ENCODE assay signal across 8 cellular contexts in the genomic region with DNA sequence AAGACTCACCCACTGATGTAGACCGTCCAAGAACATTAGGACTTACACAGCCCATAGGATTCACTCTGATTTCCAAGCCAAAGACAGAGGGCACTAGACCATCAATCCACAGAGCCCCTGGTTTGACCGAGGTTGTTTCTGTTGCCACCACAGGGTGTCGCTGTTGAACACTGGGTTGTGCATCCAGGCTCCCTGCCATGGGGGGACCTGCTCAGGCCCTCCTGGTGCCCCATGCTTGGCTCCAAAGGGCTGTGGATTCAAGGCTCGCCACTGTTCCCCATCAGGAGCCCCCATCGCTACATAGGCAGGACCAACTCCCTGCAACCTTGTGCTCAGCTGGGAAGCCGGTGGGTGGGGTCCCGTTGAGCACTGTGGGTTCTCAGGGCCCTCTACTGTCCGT.
DNase-seq lines count a peak whose midpoint lies in the region; ATAC-seq and TF ChIP-seq lines count a peak whose summit lies in the region.

No MANE protein-coding gene starts in this region.

- H3K36me3 Mint-ChIP-seq in activated naive CD8-positive, alpha-beta T cell treated with anti-CD3 and anti-CD28 coated beads for 36 hours: no peaks in the 10 kb centered on the region
- no peaks in the 10 kb centered on the region for H3K36me3 Mint-ChIP-seq in natural killer cell

- DNase-seq in DND-41: peak; percentile 10
- DNase-seq in HFF-Myc (ENCODE audit: extremely low read depth, low read depth): no peak
- peak; percentile 41 for DNase-seq in activated naive CD8-positive, alpha-beta T cell treated with anti-CD3 and anti-CD28 coated beads for 36 hours
- DNase-seq in right lobe of liver: peak; percentile 45 to 74 (median 69)
- DNase-seq in NCI-H774 (lab: John Stamatoyannopoulos, UW): no peak
- DNase-seq in T1000 (lab: John Stamatoyannopoulos, UW): no peak
- DNase-seq in natural killer cell: no peak

- H3K27me3 Mint-ChIP-seq in activated naive CD8-positive, alpha-beta T cell treated with anti-CD3 and anti-CD28 coated beads for 36 hours: peaks cover 4% of the 10 kb centered on the region
- peaks cover 0 to 7% of the 10 kb centered on the region in 2 donors for H3K27me3 Mint-ChIP-seq in natural killer cell (ENCODE audit: low read depth in 2 of 2)

- ATAC-seq in DND-41 (ENCODE audit: insufficient read depth, low read depth) (no peak), right lobe of liver (peak; percentile 87 to 94 (median 88)), natural killer cell (no peak), esophagus mucosa (no peak)

- no peaks in the 10 kb centered on the region for H3K36me3 ChIP-seq in DND-41 (ENCODE audit: insufficient read depth, low read length)
- H3K36me3 ChIP-seq in right lobe of liver: no peaks in the 10 kb centered on the region

- H3K9ac ChIP-seq in DND-41 (ENCODE audit: low read depth, low read length): no peak overlapping the region

- 48% methylated on average over 5 of the region's 8 CpGs for WGBS in right lobe of liver (ENCODE audit: insufficient coverage, low coverage, low lambda C conversion rate, missing lambda C conversion rate)

- TF ChIP-seq POLR2A in right lobe of liver (IDR thresholded peaks at IDR 0.05): no peak

- H3K79me2 ChIP-seq in DND-41 (ENCODE audit: insufficient read depth, low read length): no peaks in the 10 kb centered on the region

- H3K27me3 ChIP-seq in DND-41 (ENCODE audit: insufficient read depth, low read length, poor library complexity) (no peaks in the 10 kb centered on the region), right lobe of liver (no peaks in the 10 kb centered on the region)

- no peak overlapping the region for H3K27ac ChIP-seq in DND-41 (ENCODE audit: low read length)
- H3K27ac ChIP-seq in right lobe of liver: peak overlapping the region in 1 of 3 donors; percentile 5

- H2AFZ ChIP-seq in DND-41 (ENCODE audit: low read depth, low read length): no peak overlapping the region

- H3K9me3 ChIP-seq in DND-41 (ENCODE audit: insufficient read depth, low read length, severe bottlenecking): no peaks in the 10 kb centered on the region
- H3K9me3 ChIP-seq in right lobe of liver: no peaks in the 10 kb centered on the region

- H3K4me1 Mint-ChIP-seq in activated naive CD8-positive, alpha-beta T cell treated with anti-CD3 and anti-CD28 coated beads for 36 hours: no peaks in the 10 kb centered on the region
- no peaks in the 10 kb centered on the region for H3K4me1 Mint-ChIP-seq in natural killer cell

- H3K4me2 ChIP-seq in DND-41 (ENCODE audit: insufficient read depth, low read length): no peak overlapping the region

- no peaks in the 10 kb centered on the region for H4K20me1 ChIP-seq in DND-41 (ENCODE audit: insufficient read depth, low read length)

- H3K27ac Mint-ChIP-seq in activated naive CD8-positive, alpha-beta T cell treated with anti-CD3 and anti-CD28 coated beads for 36 hours: no peak overlapping the region
- no peak overlapping the region for H3K27ac Mint-ChIP-seq in natural killer cell

- no peak overlapping the region for H3K4me3 ChIP-seq in DND-41 (ENCODE audit: low read depth in 1 of 2, low read length in 2 of 2)
- H3K4me3 ChIP-seq in HFF-Myc (replicated peaks; ENCODE audit: low read depth, low read length): no peak overlapping the region
- no peak overlapping the region for H3K4me3 ChIP-seq in right lobe of liver

- TF ChIP-seq CTCF in DND-41 (IDR thresholded peaks at IDR 0.05; ENCODE audit: borderline replicate concordance, extremely low read depth, low read length, poor library complexity, severe bottlenecking): peak; percentile 57
- peak; percentile 58 for TF ChIP-seq CTCF in HFF-Myc (IDR thresholded peaks at IDR 0.05; ENCODE audit: low read depth, low read length, missing control alignments)
- peak; percentile 84 to 96 (median 90) for TF ChIP-seq CTCF in right lobe of liver (IDR thresholded peaks at IDR 0.05)
- TF ChIP-seq CTCF in natural killer cell (IDR thresholded peaks at IDR 0.05): no peak

- intact Hi-C loops in right lobe of liver (cut with DNase I) (loop anchor here in 1 of 2 donors (10.0 kb wide), 1 partner anchor 115 kb away; no protein-coding TSS in a partner anchor), natural killer cell (cut with micrococcal nuclease) (no loop called here)

- H3K4me1 ChIP-seq in DND-41 (ENCODE audit: insufficient read depth, low read length): no peaks in the 10 kb centered on the region
- H3K4me1 ChIP-seq in right lobe of liver: peaks cover 0 to 16% (median 5%) of the 10 kb centered on the region in 4 donors

- H3K4me3 Mint-ChIP-seq in activated naive CD8-positive, alpha-beta T cell treated with anti-CD3 and anti-CD28 coated beads for 36 hours: no peak overlapping the region
- no peak overlapping the region for H3K4me3 Mint-ChIP-seq in natural killer cell

- H3K9me3 Mint-ChIP-seq in activated naive CD8-positive, alpha-beta T cell treated with anti-CD3 and anti-CD28 coated beads for 36 hours: no peaks in the 10 kb centered on the region
- H3K9me3 Mint-ChIP-seq in natural killer cell: peaks cover 0 to 2% of the 10 kb centered on the region in 2 donors

Comparison
In these comparisons a context has a peak if more than half of its experiments do, and no peak if none do; other contexts are left out.
1. ATAC-seq: peak in right lobe of liver (4 of 4); none in DND-41 (single experiment), natural killer cell (0 of 3) and esophagus mucosa (single experiment).
2. DNase-seq: peak in DND-41 (single experiment), activated naive CD8-positive, alpha-beta T cell treated with anti-CD3 and anti-CD28 coated beads for 36 hours (single experiment) and right lobe of liver (3 of 3); none in HFF-Myc (single experiment), NCI-H774 (single experiment), T1000 (single experiment) and natural killer cell (single experiment).